In genomic region chr3:38536686-38537085, GRCh38 we compare ENCODE assay signal across 18 cellular contexts. TPM values are rescaled to one million over a fixed set of nuclear protein-coding genes. Genes with fewer than 3 reads are reported as not detected.
A peak's percentile ranks its signal among the peaks of the same experiment; 100 is the strongest.
DNase-seq lines count a peak whose midpoint lies in the region; ATAC-seq lines count a peak whose summit lies in the region.
"Had no signal": no experiment of that assay in that cellular context is flagged by ENCODE, and none has a peak within 500 bp of the region (broad histone marks: within the 10 kb centered on the region; RNA-seq: fewer than 3 reads in every experiment).

No MANE protein-coding gene starts in this region.

- H3K9me3 ChIP-seq in T-helper 17 cell (ENCODE audit: control insufficient read depth, low read length, poor library complexity, severe bottlenecking) = no peaks in the 10 kb centered on the region
- H3K9me3 ChIP-seq in iPS-18a (ENCODE audit: control insufficient read depth, low read depth, low read length) = no peaks in the 10 kb centered on the region

- H3K36me3 ChIP-seq in H7 (replicated peaks; ENCODE audit: control insufficient read depth, insufficient read depth, low read length) (no peaks in the 10 kb centered on the region), iPS-18a (ENCODE audit: control insufficient read depth, low read depth, low read length) (no peaks in the 10 kb centered on the region)

- H3K27me3 ChIP-seq in H7 (ENCODE audit: control insufficient read depth, insufficient read depth, low read length) = no peaks in the 10 kb centered on the region
- H3K27me3 ChIP-seq in iPS-18a (ENCODE audit: control insufficient read depth, insufficient read depth, low read length) = no peaks in the 10 kb centered on the region

- no peak overlapping the region for H3K27ac ChIP-seq in iPS-18a (ENCODE audit: low read length)

- H3K4me1 Mint-ChIP-seq in T-helper 17 cell = peaks cover 9% of the 10 kb centered on the region

- ATAC-seq in T-helper 17 cell (no peak), HG03175 (IDR thresholded peaks at IDR 0.05; ENCODE audit: unreplicated experiment) (no peak), GM18511 (IDR thresholded peaks at IDR 0.05; ENCODE audit: unreplicated experiment) (no peak)
- ATAC-seq: CD8-positive, alpha-beta T cell had no signal

- H3K4me3 ChIP-seq in H7 (ENCODE audit: insufficient read depth, low read depth, low read length) (no peak overlapping the region), iPS-18a (ENCODE audit: low read length) (peak overlapping the region; percentile 30)

- peak; percentile 15 for DNase-seq in activated CD8-positive, alpha-beta memory T cell treated with anti-CD3 and anti-CD28 coated beads, Interleukin-2, amount 50 U/mL, for 48 hours
- DNase-seq in activated CD8-positive, alpha-beta memory T cell treated with anti-CD3 and anti-CD28 coated beads, Interleukin-2, amount 50 U/mL, for 4 hours = no peak
- DNase-seq in H7 = peak; percentile 78
- no peak for DNase-seq in T-helper 17 cell
- no peak for DNase-seq in MV-4-11 (lab: John Stamatoyannopoulos, UW)
- DNase-seq: AML-193, C1 segment of cervical spinal cord, DND-41, Karpas-422, NCI-H1417, NCI-H187, NCI-H446, NCI-H526, OCI-M1 had no signal

- H3K27me3 Mint-ChIP-seq in T-helper 17 cell = no peaks in the 10 kb centered on the region

- no peak overlapping the region for H3K9ac ChIP-seq in iPS-18a (ENCODE audit: low read length)

- no peak overlapping the region for H3K4me3 Mint-ChIP-seq in T-helper 17 cell
- H3K4me3 Mint-ChIP-seq: CD8-positive, alpha-beta T cell had no signal

- H3K4me1 ChIP-seq in iPS-18a (ENCODE audit: control insufficient read depth, low read depth, low read length) = peaks cover 16% of the 10 kb centered on the region

- peak overlapping the region; percentile 53 for H3K27ac Mint-ChIP-seq in T-helper 17 cell
- H3K27ac Mint-ChIP-seq: CD8-positive, alpha-beta T cell had no signal

- H3K36me3 Mint-ChIP-seq in T-helper 17 cell (ENCODE audit: low read depth) = no peaks in the 10 kb centered on the region

RNA-seq across cellular contexts. Expression of gene EXOG, which starts 40.5 kb away (rescaled TPM):
- total RNA-seq in H7 (2014; rRNA removed; shearing (Covaris generic)) = 3.5 and 5.6 TPM in 2 replicates
- 10 to 100 TPM; 20.9 to 21.3 TPM for total RNA-seq in T-helper 17 cell

Comparison
In these comparisons a context has a peak if more than half of its experiments do, and no peak if none do; other contexts are left out.
1. DNase-seq: peak in activated CD8-positive, alpha-beta memory T cell treated with anti-CD3 and anti-CD28 coated beads, Interleukin-2, amount 50 U/mL, for 48 hours (single experiment) and H7 (single experiment); none in activated CD8-positive, alpha-beta memory T cell treated with anti-CD3 and anti-CD28 coated beads, Interleukin-2, amount 50 U/mL, for 4 hours (single experiment), T-helper 17 cell (0 of 3) and MV-4-11 (single experiment).